Comparison of ENCODE assay signal across 9 cellular contexts in the genomic region with DNA sequence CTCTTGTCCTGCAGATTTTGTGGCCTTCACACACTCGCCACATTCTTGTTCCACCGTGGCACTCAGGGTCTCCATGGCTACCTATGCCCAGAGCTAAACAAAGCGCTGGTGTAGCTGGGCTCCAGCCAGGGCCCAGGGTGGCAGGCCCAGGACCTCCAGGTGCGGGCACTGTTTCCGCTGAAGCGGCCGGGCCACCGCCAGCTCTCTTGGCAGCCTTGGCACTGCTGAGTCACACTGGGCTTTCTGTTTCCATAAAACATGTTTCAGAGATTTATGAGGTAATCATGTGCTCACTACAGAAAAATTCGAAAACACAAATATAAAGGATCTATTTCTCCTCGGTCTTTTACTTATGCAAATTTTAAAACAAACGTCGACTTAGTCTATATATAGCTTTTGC. TPM values are rescaled to one million over a fixed set of nuclear protein-coding genes. Genes with fewer than 3 reads are reported as not detected.
A peak's percentile ranks its signal among the peaks of the same experiment; 100 is the strongest.
DNase-seq lines count a peak whose midpoint lies in the region; ATAC-seq and TF ChIP-seq lines count a peak whose summit lies in the region.
"Had no signal": no experiment of that assay in that cellular context is flagged by ENCODE, and none has a peak within 500 bp of the region (broad histone marks: within the 10 kb centered on the region; RNA-seq: fewer than 3 reads in every experiment).

No MANE protein-coding gene starts in this region.

- in situ Hi-C loops in astrocyte of the spinal cord (cut with HindIII; ENCODE audit: low sequenced_read_pairs): no loop called here

- H3K27ac Mint-ChIP-seq in natural killer cell treated with Interleukin-12 subunit alpha and Interleukin-12 subunit beta and Interleukin-15 and Interleukin-18, amount 100 ng/mL, for 72 hours: no peak overlapping the region

- no peak overlapping the region for H3K4me3 Mint-ChIP-seq in natural killer cell treated with Interleukin-12 subunit alpha and Interleukin-12 subunit beta and Interleukin-15 and Interleukin-18, amount 100 ng/mL, for 72 hours

- no peak overlapping the region for H3K4me3 ChIP-seq in astrocyte of the spinal cord (ENCODE audit: low read depth, low read length)

- TF ChIP-seq CTCF in astrocyte of the spinal cord (IDR thresholded peaks at IDR 0.05; ENCODE audit: low read depth, low read length): no peak

- H3K27me3 Mint-ChIP-seq in natural killer cell treated with Interleukin-12 subunit alpha and Interleukin-12 subunit beta and Interleukin-15 and Interleukin-18, amount 100 ng/mL, for 72 hours: peaks cover 56 to 74% of the 10 kb centered on the region in 2 donors

- H3K36me3 Mint-ChIP-seq in natural killer cell treated with Interleukin-12 subunit alpha and Interleukin-12 subunit beta and Interleukin-15 and Interleukin-18, amount 100 ng/mL, for 72 hours: no peaks in the 10 kb centered on the region

- H3K9me3 Mint-ChIP-seq in natural killer cell treated with Interleukin-12 subunit alpha and Interleukin-12 subunit beta and Interleukin-15 and Interleukin-18, amount 100 ng/mL, for 72 hours: no peaks in the 10 kb centered on the region

- no peak for ATAC-seq in GM21737 (IDR thresholded peaks at IDR 0.05; ENCODE audit: unreplicated experiment)
- no peak for ATAC-seq in natural killer cell treated with Interleukin-12 subunit alpha and Interleukin-12 subunit beta and Interleukin-15 and Interleukin-18, amount 100 ng/mL, for 72 hours

- peaks cover 2% of the 10 kb centered on the region in 2 donors for H3K4me1 Mint-ChIP-seq in natural killer cell treated with Interleukin-12 subunit alpha and Interleukin-12 subunit beta and Interleukin-15 and Interleukin-18, amount 100 ng/mL, for 72 hours (ENCODE audit: low read depth in 2 of 2)

- DNase-seq in COLO829 (ENCODE audit: low spot score): peak; percentile 88
- peak; percentile 60 for DNase-seq in LHCN-M2 (ENCODE audit: low read depth)
- peak; percentile 58 for DNase-seq in astrocyte of the spinal cord (ENCODE audit: low read depth, low spot score)
- peak; percentile 59 for DNase-seq in medulla oblongata (ENCODE audit: extremely low spot score)
- no peak for DNase-seq in activated effector memory CD4-positive, alpha-beta T cell treated with Interleukin-2 at 50 U/mL for 16 hours
- DNase-seq in natural killer cell treated with Interleukin-12 subunit alpha and Interleukin-12 subunit beta and Interleukin-15 and Interleukin-18, amount 100 ng/mL, for 72 hours (ENCODE audit: low spot score): no peak
- no peak for DNase-seq in NK-92 treated with Interleukin-12 subunit alpha and Interleukin-12 subunit beta, amount 100 ng/mL, for 24 hours (lab: John Stamatoyannopoulos, UW)
- DNase-seq: NCI-H345 had no signal

RNA-seq across cellular contexts. Expression of a gene that starts 51.3 kb away (rescaled TPM):
- total RNA-seq in LHCN-M2 (2014; rRNA removed): not detected in 2 replicates
- not detected for polyA plus RNA-seq in LHCN-M2 (2012)
- not detected for total RNA-seq in natural killer cell treated with Interleukin-12 subunit alpha and Interleukin-12 subunit beta and Interleukin-15 and Interleukin-18, amount 100 ng/mL, for 72 hours

Comparison
In these comparisons a context has a peak if more than half of its experiments do, and no peak if none do; other contexts are left out.
1. DNase-seq: peak in COLO829 (single experiment), LHCN-M2 (single experiment), astrocyte of the spinal cord (single experiment) and medulla oblongata (single experiment); none in activated effector memory CD4-positive, alpha-beta T cell treated with Interleukin-2 at 50 U/mL for 16 hours (single experiment), natural killer cell treated with Interleukin-12 subunit alpha and Interleukin-12 subunit beta and Interleukin-15 and Interleukin-18, amount 100 ng/mL, for 72 hours (single experiment) and NK-92 treated with Interleukin-12 subunit alpha and Interleukin-12 subunit beta, amount 100 ng/mL, for 24 hours (single experiment).